Comparison of ENCODE assay signal across 9 cellular contexts in genomic region chr16:63752347-63752746, GRCh38.
"Had no signal": no experiment of that assay in that cellular context is flagged by ENCODE, and none has a peak within 500 bp of the region (broad histone marks: within the 10 kb centered on the region; RNA-seq: fewer than 3 reads in every experiment).

No MANE protein-coding gene starts in this region.

- H3K4me3 ChIP-seq: GM23248, HAP-1, K562 had no signal

- H3K36me3 ChIP-seq: HAP-1 had no signal

- H3K9me3 ChIP-seq: HAP-1 had no signal

- H3K27ac ChIP-seq: GM23248 had no signal

- DNase-seq: GM23248, GOT3, H7, HFFc6, IMR-90 had no signal

- H2AFZ ChIP-seq: GM23248 had no signal

- H3K4me1 ChIP-seq: HAP-1 had no signal

- ATAC-seq: HCT116, K562 had no signal

- FAIRE-seq: HTR-8/SVneo, K562 had no signal

- H3K9ac ChIP-seq: GM23248 had no signal
